Comparison of ENCODE assay signal across 8 cellular contexts in genomic region chr4:6308890-6309643, GRCh38. TPM values are rescaled to one million over a fixed set of nuclear protein-coding genes. Genes with fewer than 3 reads are reported as not detected.
DNase-seq lines count a peak whose midpoint lies in the region; ATAC-seq, FAIRE-seq and TF ChIP-seq lines count a peak whose summit lies in the region.

No MANE protein-coding gene starts in this region.

- H3K9me3 Mint-ChIP-seq in activated CD4-positive, alpha-beta memory T cell treated with anti-CD3 and anti-CD28 coated beads for 36 hours, result no peaks in the 10 kb centered on the region
- no peaks in the 10 kb centered on the region for H3K9me3 Mint-ChIP-seq in activated CD4-positive, alpha-beta memory T cell treated with anti-CD3 and anti-CD28 coated beads, Interleukin-2, amount 10 ng/mL, durations not matched to agents 7 days and 5 days

- no peaks in the 10 kb centered on the region for H3K4me1 ChIP-seq in lower lobe of right lung
- H3K4me1 ChIP-seq in upper lobe of right lung, result no peaks in the 10 kb centered on the region

- H3K27me3 Mint-ChIP-seq in activated CD4-positive, alpha-beta memory T cell treated with anti-CD3 and anti-CD28 coated beads for 36 hours, result peaks cover 42% of the 10 kb centered on the region
- H3K27me3 Mint-ChIP-seq in activated CD4-positive, alpha-beta memory T cell treated with anti-CD3 and anti-CD28 coated beads, Interleukin-2, amount 10 ng/mL, durations not matched to agents 7 days and 5 days, result peaks cover 70% of the 10 kb centered on the region

- ATAC-seq in lower lobe of right lung (peak; percentile 75 to 82), upper lobe of right lung (peak; percentile 69), HG03095 (IDR thresholded peaks at IDR 0.05; ENCODE audit: unreplicated experiment) (no peak), HG03460 (IDR thresholded peaks at IDR 0.05; ENCODE audit: unreplicated experiment) (no peak)

- TF ChIP-seq CTCF in lower lobe of right lung (IDR thresholded peaks at IDR 0.05) (peak; percentile 4), upper lobe of right lung (IDR thresholded peaks at IDR 0.05) (peak; percentile 5), D721Med (IDR thresholded peaks at IDR 0.05; ENCODE audit: insufficient read depth, missing control alignments) (no peak)

- H3K9me3 ChIP-seq in lower lobe of right lung, result no peaks in the 10 kb centered on the region
- no peaks in the 10 kb centered on the region for H3K9me3 ChIP-seq in upper lobe of right lung

- H3K27ac Mint-ChIP-seq in activated CD4-positive, alpha-beta memory T cell treated with anti-CD3 and anti-CD28 coated beads for 36 hours, result no peak overlapping the region
- H3K27ac Mint-ChIP-seq in activated CD4-positive, alpha-beta memory T cell treated with anti-CD3 and anti-CD28 coated beads, Interleukin-2, amount 10 ng/mL, durations not matched to agents 7 days and 5 days, result no peak overlapping the region

- POLR2A ChIA-PET in activated CD4-positive, alpha-beta memory T cell treated with anti-CD3 and anti-CD28 coated beads for 36 hours (lab: Charles Lee), result no interaction called here
- POLR2A ChIA-PET in activated CD4-positive, alpha-beta memory T cell treated with anti-CD3 and anti-CD28 coated beads, Interleukin-2, amount 10 ng/mL, durations not matched to agents 7 days and 5 days (lab: Charles Lee), result no interaction called here

- no peak for FAIRE-seq in D721Med (lab: Jason Lieb, UNC)

- CTCF ChIA-PET in activated CD4-positive, alpha-beta memory T cell treated with anti-CD3 and anti-CD28 coated beads for 36 hours (lab: Charles Lee), result interaction anchor here (1.1 to 1.7 kb wide), 3 partner anchors 19 to 310 kb away, joined by 3 to 8 read pairs (median 3); partner anchors contain the start of gene WFS1
- CTCF ChIA-PET in activated CD4-positive, alpha-beta memory T cell treated with anti-CD3 and anti-CD28 coated beads, Interleukin-2, amount 10 ng/mL, durations not matched to agents 7 days and 5 days (lab: Charles Lee), result interaction anchor here (0.7 to 1.9 kb wide), 7 partner anchors 12 to 59 kb away, joined by 3 to 13 read pairs (median 4); no protein-coding TSS in a partner anchor

- peak overlapping the region; percentile 53 for H3K4me3 ChIP-seq in lower lobe of right lung
- H3K4me3 ChIP-seq in upper lobe of right lung, result peak overlapping the region; percentile 47

- H3K36me3 ChIP-seq in lower lobe of right lung (peaks cover 8% of the 10 kb centered on the region), upper lobe of right lung (peaks cover 2% of the 10 kb centered on the region)

- H3K27me3 ChIP-seq in lower lobe of right lung (ENCODE audit: low read depth), result peaks cover 8% of the 10 kb centered on the region
- peaks cover 18% of the 10 kb centered on the region for H3K27me3 ChIP-seq in upper lobe of right lung

- intact Hi-C loops in activated CD4-positive, alpha-beta memory T cell treated with anti-CD3 and anti-CD28 coated beads for 36 hours (cut with micrococcal nuclease), result no loop called here
- intact Hi-C loops in lower lobe of right lung (cut with DNase I), result no loop called here
- intact Hi-C loops in upper lobe of right lung (cut with DNase I), result no loop called here

- peak overlapping the region; percentile 11 for H3K27ac ChIP-seq in lower lobe of right lung
- peak overlapping the region; percentile 6 for H3K27ac ChIP-seq in upper lobe of right lung

- DNase-seq in activated CD4-positive, alpha-beta memory T cell treated with anti-CD3 and anti-CD28 coated beads for 36 hours, result peak; percentile 18
- DNase-seq in activated CD4-positive, alpha-beta memory T cell treated with anti-CD3 and anti-CD28 coated beads, Interleukin-2, amount 10 ng/mL, durations not matched to agents 7 days and 5 days, result no peak
- DNase-seq in astrocyte of the hippocampus (ENCODE audit: low read depth, low spot score), result peak; percentile 62
- DNase-seq in lower lobe of right lung, result no peak
- no peak for DNase-seq in upper lobe of right lung
- no peak for DNase-seq in D721Med (ENCODE audit: insufficient read length, low spot score)

- H3K4me1 Mint-ChIP-seq in activated CD4-positive, alpha-beta memory T cell treated with anti-CD3 and anti-CD28 coated beads for 36 hours (ENCODE audit: low read depth), result peaks cover 5% of the 10 kb centered on the region
- peaks cover 1% of the 10 kb centered on the region for H3K4me1 Mint-ChIP-seq in activated CD4-positive, alpha-beta memory T cell treated with anti-CD3 and anti-CD28 coated beads, Interleukin-2, amount 10 ng/mL, durations not matched to agents 7 days and 5 days

- no peaks in the 10 kb centered on the region for H3K36me3 Mint-ChIP-seq in activated CD4-positive, alpha-beta memory T cell treated with anti-CD3 and anti-CD28 coated beads for 36 hours
- no peaks in the 10 kb centered on the region for H3K36me3 Mint-ChIP-seq in activated CD4-positive, alpha-beta memory T cell treated with anti-CD3 and anti-CD28 coated beads, Interleukin-2, amount 10 ng/mL, durations not matched to agents 7 days and 5 days (ENCODE audit: low read depth)

- no peak overlapping the region for H3K4me3 Mint-ChIP-seq in activated CD4-positive, alpha-beta memory T cell treated with anti-CD3 and anti-CD28 coated beads for 36 hours
- H3K4me3 Mint-ChIP-seq in activated CD4-positive, alpha-beta memory T cell treated with anti-CD3 and anti-CD28 coated beads, Interleukin-2, amount 10 ng/mL, durations not matched to agents 7 days and 5 days, result no peak overlapping the region

RNA-seq across cellular contexts. Expression of gene WFS1, which starts 39.4 kb away (rescaled TPM):
- total RNA-seq in activated CD4-positive, alpha-beta memory T cell treated with anti-CD3 and anti-CD28 coated beads for 36 hours, result 1 to 10 TPM; 4.6 to 5.3 TPM
- total RNA-seq in activated CD4-positive, alpha-beta memory T cell treated with anti-CD3 and anti-CD28 coated beads, Interleukin-2, amount 10 ng/mL, durations not matched to agents 7 days and 5 days, result 1 to 10 TPM; 2.4 to 3.5 TPM
- 70.3 TPM for total RNA-seq in lower lobe of right lung
- 110 TPM for total RNA-seq in upper lobe of right lung

Comparison
In these comparisons a context has a peak if more than half of its experiments do, and no peak if none do; other contexts are left out.
1. DNase-seq: peak in activated CD4-positive, alpha-beta memory T cell treated with anti-CD3 and anti-CD28 coated beads for 36 hours (single experiment) and astrocyte of the hippocampus (single experiment); none in activated CD4-positive, alpha-beta memory T cell treated with anti-CD3 and anti-CD28 coated beads, Interleukin-2, amount 10 ng/mL, durations not matched to agents 7 days and 5 days (single experiment), lower lobe of right lung (single experiment), upper lobe of right lung (single experiment) and D721Med (single experiment).
2. ATAC-seq: peak in lower lobe of right lung (2 of 2) and upper lobe of right lung (single experiment); none in HG03095 (single experiment) and HG03460 (single experiment).
3. RNA of gene WFS1, which starts 39.4 kb away (total RNA-seq): 110 TPM in upper lobe of right lung (single experiment) and 70.3 TPM in lower lobe of right lung (single experiment); 4.6 to 5.3 TPM in activated CD4-positive, alpha-beta memory T cell treated with anti-CD3 and anti-CD28 coated beads for 36 hours and 2.4 to 3.5 TPM in activated CD4-positive, alpha-beta memory T cell treated with anti-CD3 and anti-CD28 coated beads, Interleukin-2, amount 10 ng/mL, durations not matched to agents 7 days and 5 days; every median in the first group is over 10 times any median in the second.